Comparison of ENCODE assay signal across 1 cellular context in the genomic region with DNA sequence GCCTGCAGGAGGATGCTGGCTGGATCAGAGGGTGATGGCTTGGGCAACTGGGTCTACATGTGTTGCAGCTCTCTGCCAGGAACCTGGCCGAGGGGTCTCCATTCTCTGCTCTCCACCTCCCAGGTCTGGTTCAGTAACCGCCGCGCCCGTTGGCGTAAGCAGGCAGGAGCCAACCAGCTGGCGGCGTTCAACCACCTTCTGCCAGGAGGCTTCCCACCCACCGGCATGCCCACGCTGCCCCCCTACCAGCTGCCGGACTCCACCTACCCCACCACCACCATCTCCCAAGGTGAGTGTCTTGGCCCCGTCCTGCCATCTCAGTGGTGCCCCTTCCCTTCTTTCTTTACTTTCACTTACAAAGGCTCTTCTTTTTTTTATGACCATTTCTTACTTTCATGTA.
A peak's percentile ranks its signal among the peaks of the same experiment; 100 is the strongest.
TF ChIP-seq lines count a peak whose summit lies in the region.

No MANE protein-coding gene starts in this region.

TF ChIP-seq in endothelial cell of umbilical vein, 7 proteins besides CTCF, POLR2A, EP300 and RAD21 (continued from another document):
- TF ChIP-seq EZH2 (IDR thresholded peaks at IDR 0.05; ENCODE audit: borderline replicate concordance, low read depth, low read length, severe bottlenecking), result peak; percentile 80
- TF ChIP-seq, protein P1, sequence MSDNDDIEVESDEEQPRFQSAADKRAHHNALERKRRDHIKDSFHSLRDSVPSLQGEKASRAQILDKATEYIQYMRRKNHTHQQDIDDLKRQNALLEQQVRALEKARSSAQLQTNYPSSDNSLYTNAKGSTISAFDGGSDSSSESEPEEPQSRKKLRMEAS (IDR thresholded peaks at IDR 0.05; ENCODE audit: insufficient read depth, insufficient read length), result no peak
